In the genomic region with DNA sequence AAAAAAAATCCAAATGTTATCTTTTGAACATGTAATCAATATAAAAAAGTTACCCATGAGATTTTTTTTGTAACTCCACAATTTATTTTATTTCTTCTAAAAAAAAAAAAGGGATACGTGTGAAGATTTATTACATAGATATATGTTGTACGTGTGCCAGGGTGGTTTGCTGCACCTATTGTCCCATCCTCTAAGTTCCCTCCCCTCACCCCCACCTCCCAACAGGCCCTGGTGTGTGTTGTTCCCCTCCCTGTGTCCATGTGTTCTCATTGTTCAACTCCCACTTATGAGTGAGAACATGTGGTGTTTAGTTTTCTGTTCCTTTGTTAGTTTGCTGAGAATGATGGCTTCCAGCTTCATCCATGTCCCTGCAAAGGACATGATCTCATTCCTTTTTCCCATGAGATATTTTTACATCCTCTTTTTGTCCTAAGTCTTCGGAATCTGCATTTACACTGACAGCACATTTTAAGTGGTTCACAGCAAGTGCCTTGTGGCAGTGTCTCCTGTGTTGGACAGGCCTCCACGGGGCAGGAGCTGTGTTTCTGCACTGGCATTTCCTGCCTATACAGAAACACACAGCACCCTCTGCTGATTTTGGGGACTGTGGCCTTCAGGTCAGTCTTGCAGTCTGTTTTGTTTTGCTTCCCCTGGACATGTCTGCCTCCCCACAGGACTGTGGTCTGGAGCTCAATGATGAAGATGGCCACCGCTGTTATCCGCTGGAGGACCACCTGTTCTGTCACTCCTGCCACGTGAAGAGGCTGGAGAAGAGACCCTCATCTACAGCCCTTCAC, we compare ENCODE assay signal across 9 cellular contexts. TPM values are rescaled to one million over a fixed set of nuclear protein-coding genes. Genes with fewer than 3 reads are reported as not detected.
DNase-seq lines count a peak whose midpoint lies in the region; ATAC-seq and TF ChIP-seq lines count a peak whose summit lies in the region.
"Had no signal": no experiment of that assay in that cellular context is flagged by ENCODE, and none has a peak within 500 bp of the region (broad histone marks: within the 10 kb centered on the region; RNA-seq: fewer than 3 reads in every experiment).

No MANE protein-coding gene starts in this region.

- TF ChIP-seq CTCF in coronary artery (IDR thresholded peaks at IDR 0.05) (no peak), tibial artery (IDR thresholded peaks at IDR 0.05) (no peak)

- H3K27me3 Mint-ChIP-seq in activated naive CD8-positive, alpha-beta T cell treated with anti-CD3 and anti-CD28 coated beads, Interleukin-2, amount 10 ng/mL, durations not matched to agents 7 days and 5 days: no peaks in the 10 kb centered on the region
- H3K27me3 Mint-ChIP-seq in stimulated activated naive CD8-positive, alpha-beta T cell treated with anti-CD3 and anti-CD28 coated beads, Interleukin-15, Interleukin-2, amounts not matched to agents 100 ng/mL and 50 ng/mL, for 24 hours: no peaks in the 10 kb centered on the region

- H3K4me1 ChIP-seq in tibial artery: peaks cover 0 to 23% (median 5%) of the 10 kb centered on the region in 4 donors

- H3K27ac ChIP-seq in layer of hippocampus (ENCODE audit: low read depth, low read length) (peak overlapping the region; percentile 9), coronary artery (peak overlapping the region in 1 of 2 donors; percentile 45), tibial artery (no peak overlapping the region)

- ATAC-seq in activated naive CD8-positive, alpha-beta T cell treated with anti-CD3 and anti-CD28 coated beads, Interleukin-2, amount 10 ng/mL, durations not matched to agents 7 days and 5 days (ENCODE audit: low read depth): peak; percentile 57

- peak overlapping the region; percentile 83 for H3K4me3 Mint-ChIP-seq in activated naive CD8-positive, alpha-beta T cell treated with anti-CD3 and anti-CD28 coated beads, Interleukin-2, amount 10 ng/mL, durations not matched to agents 7 days and 5 days
- peak overlapping the region; percentile 63 for H3K4me3 Mint-ChIP-seq in stimulated activated naive CD8-positive, alpha-beta T cell treated with anti-CD3 and anti-CD28 coated beads, Interleukin-15, Interleukin-2, amounts not matched to agents 100 ng/mL and 50 ng/mL, for 24 hours

- in situ Hi-C loops in KBM-7 (cut with MboI; ENCODE audit: low pct_unique_long_range_greater_than_20kb, low sequenced_read_pairs): no loop called here

- peaks cover 14 to 77% (median 49%) of the 10 kb centered on the region in 3 donors for H3K36me3 ChIP-seq in tibial artery
- H3K36me3 ChIP-seq: MG63 had no signal

- DNase-seq in KBM-7 (peak; percentile 49), NCI-H1436 treated with DMSO at 0.1 percent for 48 hours (lab: John Stamatoyannopoulos, UW) (no peak), coronary artery (ENCODE audit: low spot score) (no peak), tibial artery (no peak), NCI-H1105 (lab: John Stamatoyannopoulos, UW) (no peak)
- DNase-seq in activated naive CD8-positive, alpha-beta T cell treated with anti-CD3 and anti-CD28 coated beads, Interleukin-2, amount 10 ng/mL, durations not matched to agents 7 days and 5 days: no peak
- DNase-seq: MG63 had no signal

- H3K36me3 Mint-ChIP-seq in activated naive CD8-positive, alpha-beta T cell treated with anti-CD3 and anti-CD28 coated beads, Interleukin-2, amount 10 ng/mL, durations not matched to agents 7 days and 5 days: peaks cover 35% of the 10 kb centered on the region
- peaks cover 67% of the 10 kb centered on the region for H3K36me3 Mint-ChIP-seq in stimulated activated naive CD8-positive, alpha-beta T cell treated with anti-CD3 and anti-CD28 coated beads, Interleukin-15, Interleukin-2, amounts not matched to agents 100 ng/mL and 50 ng/mL, for 24 hours (ENCODE audit: low read depth)

- peaks cover 21% of the 10 kb centered on the region for H3K4me1 Mint-ChIP-seq in activated naive CD8-positive, alpha-beta T cell treated with anti-CD3 and anti-CD28 coated beads, Interleukin-2, amount 10 ng/mL, durations not matched to agents 7 days and 5 days
- peaks cover 28% of the 10 kb centered on the region for H3K4me1 Mint-ChIP-seq in stimulated activated naive CD8-positive, alpha-beta T cell treated with anti-CD3 and anti-CD28 coated beads, Interleukin-15, Interleukin-2, amounts not matched to agents 100 ng/mL and 50 ng/mL, for 24 hours (ENCODE audit: low read depth)

- H3K9me3 ChIP-seq in tibial artery: no peaks in the 10 kb centered on the region
- H3K9me3 ChIP-seq: MG63 had no signal

- H3K4me3 ChIP-seq in coronary artery (no peak overlapping the region), tibial artery (no peak overlapping the region)
- H3K4me3 ChIP-seq: MG63 had no signal

- intact Hi-C loops in tibial artery (cut with DNase I; ENCODE audit: low total_unique reads): no loop called here

- H3K27ac Mint-ChIP-seq in activated naive CD8-positive, alpha-beta T cell treated with anti-CD3 and anti-CD28 coated beads, Interleukin-2, amount 10 ng/mL, durations not matched to agents 7 days and 5 days: peak overlapping the region; percentile 98
- peak overlapping the region; percentile 90 for H3K27ac Mint-ChIP-seq in stimulated activated naive CD8-positive, alpha-beta T cell treated with anti-CD3 and anti-CD28 coated beads, Interleukin-15, Interleukin-2, amounts not matched to agents 100 ng/mL and 50 ng/mL, for 24 hours

- H3K27me3 ChIP-seq in layer of hippocampus (ENCODE audit: control insufficient read depth, insufficient read depth, low read length) (no peaks in the 10 kb centered on the region), tibial artery (no peaks in the 10 kb centered on the region)
- H3K27me3 ChIP-seq: MG63 had no signal

- no peaks in the 10 kb centered on the region for H3K9me3 Mint-ChIP-seq in activated naive CD8-positive, alpha-beta T cell treated with anti-CD3 and anti-CD28 coated beads, Interleukin-2, amount 10 ng/mL, durations not matched to agents 7 days and 5 days
- H3K9me3 Mint-ChIP-seq in stimulated activated naive CD8-positive, alpha-beta T cell treated with anti-CD3 and anti-CD28 coated beads, Interleukin-15, Interleukin-2, amounts not matched to agents 100 ng/mL and 50 ng/mL, for 24 hours: no peaks in the 10 kb centered on the region

- POLR2A ChIA-PET in activated naive CD8-positive, alpha-beta T cell treated with anti-CD3 and anti-CD28 coated beads, Interleukin-2, amount 10 ng/mL, durations not matched to agents 7 days and 5 days (lab: Charles Lee): interaction anchor here (1.0 to 3.3 kb wide), 5 partner anchors 10 to 28 kb away, joined by 3 to 24 read pairs (median 10); a partner anchor contains a TSS

RNA-seq across cellular contexts. Expression of a gene that starts 12.8 kb away (rescaled TPM):
- 10 to 100 TPM; 89.8 to 91.6 TPM for total RNA-seq in activated naive CD8-positive, alpha-beta T cell treated with anti-CD3 and anti-CD28 coated beads, Interleukin-2, amount 10 ng/mL, durations not matched to agents 7 days and 5 days
